In genomic region chr2:235314371-235314915, GRCh38 we compare ENCODE assay signal across 20 cellular contexts.
DNase-seq lines count a peak whose midpoint lies in the region; ATAC-seq, FAIRE-seq and TF ChIP-seq lines count a peak whose summit lies in the region.
"Had no signal": no experiment of that assay in that cellular context is flagged by ENCODE, and none has a peak within 500 bp of the region (broad histone marks: within the 10 kb centered on the region; RNA-seq: fewer than 3 reads in every experiment).

No MANE protein-coding gene starts in this region.

- H3K4me1 ChIP-seq in H1 (replicated peaks in 1 of 4; ENCODE audit: control insufficient read depth in 3 of 4, insufficient read depth in 4 of 4, low read length in 3 of 4) (no peaks in the 10 kb centered on the region), upper lobe of right lung (no peaks in the 10 kb centered on the region)
- H3K4me1 ChIP-seq: adrenal gland, tibial nerve had no signal

- no peak overlapping the region for H2BK20ac ChIP-seq in H1 (ENCODE audit: low read length)

- H3K27ac ChIP-seq in H1 (ENCODE audit: low read depth, low read length), result no peak overlapping the region
- H3K27ac ChIP-seq in upper lobe of right lung, result no peak overlapping the region
- H3K27ac ChIP-seq: adrenal gland, tibial nerve had no signal

- H3K79me1 ChIP-seq in H1 (ENCODE audit: low read depth, low read length), result no peaks in the 10 kb centered on the region

- no peak overlapping the region for H3K56ac ChIP-seq in H1 (replicated peaks; ENCODE audit: insufficient read length, low read depth, low read length)

- H3K4me3 ChIP-seq in H1 (ENCODE audit: extremely low read depth in 1 of 4, insufficient read depth in 2 of 4, low read depth in 3 of 4, low read length in 4 of 4) (no peak overlapping the region), upper lobe of right lung (no peak overlapping the region)
- H3K4me3 ChIP-seq: adrenal gland, tibial nerve had no signal

- no peaks in the 10 kb centered on the region for H4K20me1 ChIP-seq in H1 (replicated peaks in 1 of 2; ENCODE audit: control insufficient read depth in 1 of 2, insufficient read depth in 2 of 2, low read length in 2 of 2)

- no peak overlapping the region for H2BK120ac ChIP-seq in H1 (replicated peaks; ENCODE audit: low read depth, low read length)

- H2BK15ac ChIP-seq in H1 (ENCODE audit: low read length), result no peak overlapping the region

- intact Hi-C loops in upper lobe of right lung (cut with DNase I), result no loop called here

- peak; percentile 67 for DNase-seq in DMS153 (lab: John Stamatoyannopoulos, UW)
- peak; percentile 7 for DNase-seq in KBM-7
- peak; percentile 77 for DNase-seq in NCI-H2227 (lab: John Stamatoyannopoulos, UW; ENCODE audit: unreplicated experiment)
- no peak for DNase-seq in H1 (ENCODE audit: low read depth in 1 of 2, low spot score in 2 of 2)
- no peak for DNase-seq in omental fat pad (ENCODE audit: low spot score)
- DNase-seq in NCI-H226, result no peak
- DNase-seq in upper lobe of right lung, result no peak
- DNase-seq: activated effector memory CD4-positive, alpha-beta T cell treated with Interleukin-2 at 50 U/mL for 16 hours; adrenal gland; endodermal cell; H7; kidney glomerular epithelial cell; midbrain; NCI-H774; T-cell had no signal

- no peak overlapping the region for H3K18ac ChIP-seq in H1 (ENCODE audit: extremely low read depth, low read length)

- H3K4ac ChIP-seq in H1 (replicated peaks; ENCODE audit: insufficient read length, low read depth, low read length), result no peak overlapping the region

- H3K27me3 ChIP-seq in H1 (replicated peaks in 1 of 4; ENCODE audit: control insufficient read depth in 3 of 4, extremely low read depth in 1 of 4, insufficient read depth in 3 of 4, low read length in 3 of 4), result no peaks in the 10 kb centered on the region
- H3K27me3 ChIP-seq in upper lobe of right lung, result no peaks in the 10 kb centered on the region
- H3K27me3 ChIP-seq: adrenal gland, tibial nerve had no signal

- no peak for FAIRE-seq in H1 (lab: Jason Lieb, UNC)
- FAIRE-seq: HTR-8/SVneo had no signal

- H3K23me2 ChIP-seq in H1 (ENCODE audit: low read depth, low read length), result no peaks in the 10 kb centered on the region

- POLR2A ChIA-PET in H1 (lab: Charles Lee; ENCODE audit: partially characterized antibody), result interaction anchor here (0.5 kb wide), 1 partner anchor 134 kb away, joined by 3 read pairs; no protein-coding TSS in a partner anchor

- H4K8ac ChIP-seq in H1 (ENCODE audit: extremely low read depth, insufficient read depth, low read length), result no peak overlapping the region

- no peak overlapping the region for H3K23ac ChIP-seq in H1 (ENCODE audit: insufficient read length)

- TF ChIP-seq POLR2A in H1 (IDR thresholded peaks at IDR 0.05; ENCODE audit: control extremely low read depth in 1 of 2, low read depth in 2 of 2, low read length in 2 of 2), result no peak

- H3K9me3 ChIP-seq in H1 (ENCODE audit: insufficient read depth in 2 of 2, low read depth in 1 of 2, low read length in 1 of 2) (peaks cover 0 to 4% of the 10 kb centered on the region in 2 experiments; a peak in 1 of 4 replicates), upper lobe of right lung (no peaks in the 10 kb centered on the region)
- H3K9me3 ChIP-seq: adrenal gland had no signal

- H4K91ac ChIP-seq in H1 (replicated peaks; ENCODE audit: insufficient read length, low read length), result no peak overlapping the region

- ATAC-seq in omental fat pad (ENCODE audit: low FRiP score), result no peak
- ATAC-seq in HG03354 (IDR thresholded peaks at IDR 0.05; ENCODE audit: poor library complexity, severe bottlenecking, unreplicated experiment), result no peak
- ATAC-seq in upper lobe of right lung, result no peak
- ATAC-seq: stimulated activated memory B cell treated with anti-CD40 and anti-IgM and Interleukin-4, amounts not matched to agents 10 μg/mL and 1 μg/mL and 100 μg/mL, for 72 hours; T-cell; WTC11 had no signal

- TF ChIP-seq EP300 in H1 (IDR thresholded peaks at IDR 0.05; ENCODE audit: borderline replicate concordance in 1 of 2, low read depth in 2 of 2, low read length in 2 of 2), result no peak

- H4K5ac ChIP-seq in H1 (ENCODE audit: insufficient read length, low read depth, low read length), result no peak overlapping the region

- CTCF ChIA-PET in H1 (lab: Charles Lee; ENCODE audit: partially characterized antibody), result interaction anchor here (0.6 to 2.7 kb wide), 5 partner anchors 9 to 279 kb away, joined by 3 to 10 read pairs (median 4); no protein-coding TSS in a partner anchor

- no peak overlapping the region for H3K9ac ChIP-seq in H1 (replicated peaks in 1 of 4; ENCODE audit: extremely low read depth in 1 of 4, low read depth in 3 of 4, low read length in 3 of 4)

- H3K79me2 ChIP-seq in H1 (ENCODE audit: control insufficient read depth in 1 of 2, insufficient read depth in 2 of 2, low read length in 2 of 2), result no peaks in the 10 kb centered on the region

- no peak overlapping the region for H2AFZ ChIP-seq in H1 (ENCODE audit: low read length)

- H2BK5ac ChIP-seq in H1 (ENCODE audit: low read depth, low read length), result no peak overlapping the region

- peak; percentile 25 to 37; a peak in 2 of 4 replicates for TF ChIP-seq RAD21 in H1 (IDR thresholded peaks at IDR 0.05 in 1 of 2, conservative IDR thresholded peaks at IDR 0.05 in 1 of 2; ENCODE audit: low read depth in 2 of 2, low read length in 2 of 2)

- no peak overlapping the region for H3K14ac ChIP-seq in H1 (ENCODE audit: insufficient read length)

- no peak for TF ChIP-seq CTCF in H1 (IDR thresholded peaks at IDR 0.05; ENCODE audit: control extremely low read depth in 1 of 3, insufficient read depth in 1 of 3, low read depth in 1 of 3, low read length in 3 of 3)
- TF ChIP-seq CTCF in omental fat pad (IDR thresholded peaks at IDR 0.05), result no peak
- no peak for TF ChIP-seq CTCF in upper lobe of right lung (IDR thresholded peaks at IDR 0.05)

- H3K4me2 ChIP-seq in H1 (ENCODE audit: insufficient read depth in 1 of 2, low read depth in 2 of 2, low read length in 2 of 2), result no peak overlapping the region

- 85% methylated on average over 11 of the region's 11 CpGs; no CpG with 5 or more reads in 1 of the 2 experiments for WGBS in H1 (ENCODE audit: extremely low coverage in 1 of 2, insufficient coverage in 1 of 2, insufficient read length in 1 of 2, insufficient replicate concordance in 2 of 2, low coverage in 1 of 2, low lambda C conversion rate in 2 of 2, missing lambda C conversion rate in 1 of 2), 2 experiments

- no peak overlapping the region for H2AK5ac ChIP-seq in H1 (ENCODE audit: low read depth, low read length)

- in situ Hi-C loops in KBM-7 (cut with MboI; ENCODE audit: low pct_unique_long_range_greater_than_20kb, low sequenced_read_pairs), result no loop called here

- no peaks in the 10 kb centered on the region for H3K36me3 ChIP-seq in H1 (ENCODE audit: control insufficient read depth in 2 of 4, insufficient read depth in 4 of 4, low read length in 3 of 4)
- no peaks in the 10 kb centered on the region for H3K36me3 ChIP-seq in upper lobe of right lung
- H3K36me3 ChIP-seq: adrenal gland, tibial nerve had no signal

- H2BK12ac ChIP-seq in H1 (ENCODE audit: low read depth, low read length), result no peak overlapping the region

TF ChIP-seq in H1, 55 proteins besides CTCF, POLR2A, EP300 and RAD21:
- TF ChIP-seq SIN3A (conservative IDR thresholded peaks at IDR 0.05 in 1 of 2, IDR thresholded peaks at IDR 0.05 in 1 of 2; ENCODE audit: low read depth in 1 of 2, low read length in 2 of 2) (no peak), SIRT6 (IDR thresholded peaks at IDR 0.05; ENCODE audit: low read length) (no peak), PHF8 (conservative IDR thresholded peaks at IDR 0.05; ENCODE audit: low read depth, low read length) (no peak), NRF1 (IDR thresholded peaks at IDR 0.05; ENCODE audit: low read depth, low read length) (no peak), EGR1 (IDR thresholded peaks at IDR 0.05; ENCODE audit: borderline replicate concordance, low read depth, low read length) (no peak), TAF1 (IDR thresholded peaks at IDR 0.05; ENCODE audit: low read depth, low read length) (no peak), KDM1A (IDR thresholded peaks at IDR 0.05; ENCODE audit: borderline replicate concordance, low read length) (no peak), SIX5 (IDR thresholded peaks at IDR 0.05; ENCODE audit: low read depth, low read length) (no peak), POLR2AphosphoS5 (IDR thresholded peaks at IDR 0.05; ENCODE audit: low read depth, low read length) (no peak), MAFK (IDR thresholded peaks at IDR 0.05; ENCODE audit: low read depth, low read length) (no peak), CBX8 (IDR thresholded peaks at IDR 0.05; ENCODE audit: borderline replicate concordance, low read depth, low read length) (no peak), HDAC2 (IDR thresholded peaks at IDR 0.05; ENCODE audit: borderline replicate concordance in 1 of 2, low read depth in 2 of 2, low read length in 2 of 2) (no peak), JUN (IDR thresholded peaks at IDR 0.05; ENCODE audit: low read depth, low read length) (no peak), SRF (IDR thresholded peaks at IDR 0.05; ENCODE audit: low read depth, low read length) (no peak)

Comparison
In these comparisons a context has a peak if more than half of its experiments do, and no peak if none do; other contexts are left out.
1. DNase-seq: peak in DMS153 (single experiment), KBM-7 (single experiment) and NCI-H2227 (single experiment); none in H1 (0 of 2), omental fat pad (single experiment), NCI-H226 (single experiment) and upper lobe of right lung (single experiment).